In the genomic region with DNA sequence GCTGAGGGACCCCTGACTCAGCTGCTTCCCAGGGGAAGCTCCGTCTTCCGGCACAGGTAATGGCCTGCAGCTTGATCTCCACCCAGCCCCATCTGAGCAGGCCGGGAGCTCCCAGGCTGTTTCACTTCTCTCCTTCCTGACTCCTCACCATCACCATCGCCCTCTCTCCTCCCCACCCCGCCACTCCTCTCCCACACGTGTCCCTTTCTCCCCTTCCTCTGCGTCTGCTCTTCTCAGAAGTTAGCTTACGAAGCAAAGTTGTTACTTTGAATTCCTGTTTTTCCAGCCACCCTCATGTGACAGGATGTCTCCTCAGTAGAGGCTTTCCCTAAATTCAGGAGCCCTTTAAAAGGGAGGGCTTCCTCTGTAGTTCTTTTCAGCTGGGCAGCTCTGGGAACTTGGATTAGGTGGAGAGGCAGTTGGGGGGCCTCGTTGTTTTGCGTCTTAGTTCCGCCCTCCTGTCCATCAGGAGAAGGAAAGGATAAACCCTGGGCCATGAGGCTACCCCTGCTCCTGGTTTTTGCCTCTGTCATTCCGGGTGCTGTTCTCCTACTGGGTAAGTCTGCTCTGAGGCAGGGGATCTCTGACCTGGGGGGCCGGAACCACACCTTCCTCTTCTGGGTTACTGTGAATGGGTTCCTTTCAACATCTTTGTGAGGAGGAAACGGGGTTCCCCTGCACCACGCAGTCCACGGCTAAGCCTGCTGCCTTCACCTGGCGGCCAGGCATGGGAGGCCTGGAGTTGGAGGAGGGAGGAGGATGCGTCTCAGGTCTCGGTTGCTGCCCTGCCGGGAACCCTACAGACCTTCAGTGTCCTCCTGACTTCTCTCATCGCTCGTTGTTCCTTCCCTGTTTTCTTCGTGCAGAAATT, we compare ENCODE assay signal across 16 cellular contexts. TPM values are rescaled to one million over a fixed set of nuclear protein-coding genes. Genes with fewer than 3 reads are reported as not detected.
DNase-seq lines count a peak whose midpoint lies in the region; ATAC-seq, FAIRE-seq and TF ChIP-seq lines count a peak whose summit lies in the region.
"Had no signal": no experiment of that assay in that cellular context is flagged by ENCODE, and none has a peak within 500 bp of the region (broad histone marks: within the 10 kb centered on the region; RNA-seq: fewer than 3 reads in every experiment).

TSS of gene MRC1 (plus strand) at position 378 of the 871 bp plus-strand sequence. CDS start at position 496, 118 bp downstream.

- H3K27me3 ChIP-seq in breast epithelium (no peaks in the 10 kb centered on the region), trophoblast cell (ENCODE audit: insufficient read depth, low read length) (no peaks in the 10 kb centered on the region), vagina (no peaks in the 10 kb centered on the region)

- H3K36me3 ChIP-seq in breast epithelium, result no peaks in the 10 kb centered on the region
- no peaks in the 10 kb centered on the region for H3K36me3 ChIP-seq in kidney (ENCODE audit: control insufficient read depth in 1 of 2, insufficient read depth in 2 of 2, low read length in 2 of 2)
- H3K36me3 ChIP-seq in trophoblast cell (ENCODE audit: control insufficient read depth in 1 of 2, insufficient read depth in 2 of 2, low read length in 2 of 2), result no peaks in the 10 kb centered on the region
- H3K36me3 ChIP-seq in vagina, result no peaks in the 10 kb centered on the region

- H4K8ac ChIP-seq in trophoblast cell (ENCODE audit: low read depth, low read length), result peak within 1 kb of the TSS; percentile 57

- no peaks in the 10 kb centered on the region for H3K9me3 ChIP-seq in breast epithelium
- peaks cover 0 to 6% of the 10 kb centered on the region in 2 donors for H3K9me3 ChIP-seq in kidney (ENCODE audit: control insufficient read depth in 1 of 2, low read length in 2 of 2)
- H3K9me3 ChIP-seq in trophoblast cell (ENCODE audit: insufficient read depth, low read depth, low read length), result no peaks in the 10 kb centered on the region
- no peaks in the 10 kb centered on the region for H3K9me3 ChIP-seq in vagina
- H3K9me3 ChIP-seq: A549 had no signal

- peak within 1 kb of the TSS; percentile 58 for H3K18ac ChIP-seq in trophoblast cell (ENCODE audit: low read length)

- H3K4me3 Mint-ChIP-seq in MCF 10A (ENCODE audit: unreplicated experiment), result no peak within 1 kb of the TSS
- H3K4me3 Mint-ChIP-seq: mesothelial cell of epicardium had no signal

- H3K4me3 ChIP-seq in breast epithelium, result peak within 1 kb of the TSS; percentile 16 to 29 (median 25)
- H3K4me3 ChIP-seq in kidney (ENCODE audit: low read length in 2 of 2), result peak within 1 kb of the TSS in 1 of 2 donors; percentile 35
- no peak within 1 kb of the TSS for H3K4me3 ChIP-seq in trophoblast cell (ENCODE audit: low read depth, low read length)
- peak within 1 kb of the TSS in 1 of 2 donors; percentile 8 for H3K4me3 ChIP-seq in vagina
- H3K4me3 ChIP-seq: A549, smooth muscle cell had no signal

- H4K12ac ChIP-seq in trophoblast cell (ENCODE audit: low read depth, low read length), result peak within 1 kb of the TSS; percentile 64

- H3K27ac Mint-ChIP-seq in MCF 10A (ENCODE audit: low read depth, unreplicated experiment), result no peak within 1 kb of the TSS
- H3K27ac Mint-ChIP-seq: mesothelial cell of epicardium had no signal

- FAIRE-seq in kidney (lab: Jason Lieb, UNC), result no peak
- FAIRE-seq: A549 had no signal

- TF ChIP-seq POLR2A in breast epithelium (IDR thresholded peaks at IDR 0.05) (no peak), vagina (IDR thresholded peaks at IDR 0.05) (no peak)

- H3K23ac ChIP-seq in trophoblast cell (ENCODE audit: low read length), result no peak within 1 kb of the TSS

- intact Hi-C loops in breast epithelium (cut with DNase I; ENCODE audit: low total_unique reads) (no loop called here), MCF 10A (cut with micrococcal nuclease) (no loop called here), kidney (cut with DNase I) (no loop called here), vagina (cut with DNase I) (no loop called here)

- H3K4ac ChIP-seq in trophoblast cell (ENCODE audit: low read depth, low read length), result no peak within 1 kb of the TSS

- H3K9ac ChIP-seq in kidney (ENCODE audit: low read length in 2 of 2), result no peak within 1 kb of the TSS
- H3K9ac ChIP-seq in trophoblast cell (ENCODE audit: low read length), result no peak within 1 kb of the TSS

- H3K4me1 ChIP-seq in breast epithelium (no peaks in the 10 kb centered on the region), kidney (ENCODE audit: control insufficient read depth in 1 of 2, insufficient read depth in 1 of 2, low read depth in 1 of 2, low read length in 2 of 2) (no peaks in the 10 kb centered on the region), trophoblast cell (ENCODE audit: control insufficient read depth in 1 of 2, insufficient read depth in 2 of 2, low read length in 2 of 2) (peaks cover 4 to 5% of the 10 kb centered on the region in 2 experiments), vagina (no peaks in the 10 kb centered on the region)
- H3K4me1 ChIP-seq: A549 had no signal

- CTCF ChIA-PET in MCF 10A (lab: Yijun Ruan, JAX), result interaction anchor here (0.7 to 1.5 kb wide), 5 partner anchors 8 to 201 kb away, joined by 3 to 4 read pairs (median 3); no protein-coding TSS in a partner anchor

- H3K27ac ChIP-seq in breast epithelium (peak within 1 kb of the TSS in 1 of 2 donors; percentile 28), kidney (ENCODE audit: low read depth in 2 of 2, low read length in 2 of 2) (no peak within 1 kb of the TSS), trophoblast cell (ENCODE audit: low read depth, low read length) (no peak within 1 kb of the TSS), vagina (no peak within 1 kb of the TSS)

- H3K4me2 ChIP-seq in trophoblast cell (ENCODE audit: low read length), result no peak within 1 kb of the TSS
- H3K4me2 ChIP-seq: A549, smooth muscle cell had no signal

- no peaks in the 10 kb centered on the region for H3K79me1 ChIP-seq in trophoblast cell (ENCODE audit: low read length)

- H3K14ac ChIP-seq in trophoblast cell (ENCODE audit: low read length), result no peak within 1 kb of the TSS

- TF ChIP-seq CTCF in breast epithelium (IDR thresholded peaks at IDR 0.05) (no peak), MCF 10A (IDR thresholded peaks at IDR 0.05; ENCODE audit: unreplicated experiment) (no peak), kidney (IDR thresholded peaks at IDR 0.05; ENCODE audit: borderline replicate concordance, extremely low read depth, insufficient read depth) (no peak), vagina (IDR thresholded peaks at IDR 0.05) (no peak)

- peak within 1 kb of the TSS; percentile 17 for H2BK12ac ChIP-seq in trophoblast cell (ENCODE audit: low read length)

- no TSS peak for BruUV-seq in MCF 10A (replicated peaks; lab: Mats Ljungman, UMichigan)

- H3K36me3 Mint-ChIP-seq in MCF 10A (ENCODE audit: insufficient read depth, unreplicated experiment), result no peaks in the 10 kb centered on the region
- H3K36me3 Mint-ChIP-seq: mesothelial cell of epicardium had no signal

- H2BK5ac ChIP-seq in trophoblast cell (ENCODE audit: low read depth, low read length, poor library complexity), result no peak within 1 kb of the TSS

- H2BK120ac ChIP-seq in trophoblast cell (ENCODE audit: insufficient read depth, low read length, poor library complexity), result no peak within 1 kb of the TSS

- H2AK5ac ChIP-seq in trophoblast cell (ENCODE audit: low read length), result no peak within 1 kb of the TSS

- DNase-seq in breast epithelium (ENCODE audit: low spot score in 2 of 2) (no peak), MCF 10A (ENCODE audit: unreplicated experiment) (no peak), kidney (peak; percentile 54), trophoblast cell (no peak), vagina (ENCODE audit: extremely low spot score in 2 of 2) (no peak), NCI-H2196 (lab: John Stamatoyannopoulos, UW; ENCODE audit: unreplicated experiment) (no peak)
- DNase-seq: activated CD4-positive, alpha-beta T cell treated with anti-CD3 and anti-CD28 coated beads for 4 hours; activated effector memory CD4-positive, alpha-beta T cell treated with anti-CD3 and anti-CD28 coated beads, Interleukin-2, amount 50 U/mL, for 16 hours; foreskin fibroblast; NCI-H774 had no signal

- peaks cover 7% of the 10 kb centered on the region for H3K9me3 Mint-ChIP-seq in MCF 10A (ENCODE audit: unreplicated experiment)

- POLR2A ChIA-PET in MCF 10A (lab: Yijun Ruan, JAX), result no interaction called here

- no peak for ATAC-seq in GM18868 (IDR thresholded peaks at IDR 0.05; ENCODE audit: unreplicated experiment)
- no peak for ATAC-seq in GM21786 (IDR thresholded peaks at IDR 0.05; ENCODE audit: unreplicated experiment)
- ATAC-seq: A549 had no signal

- no peaks in the 10 kb centered on the region for H3K27me3 Mint-ChIP-seq in MCF 10A (ENCODE audit: insufficient read depth, unreplicated experiment)

- WGBS in trophoblast cell (ENCODE audit: extremely low coverage, insufficient coverage, insufficient read length), result no CpG with 5 or more reads among the region's 23 CpGs

- H2AFZ ChIP-seq in trophoblast cell (ENCODE audit: insufficient read depth, low read length, poor library complexity), result peak within 1 kb of the TSS; percentile 45

- H3K79me2 ChIP-seq in trophoblast cell (ENCODE audit: control insufficient read depth, insufficient read depth, low read length, poor library complexity), result no peaks in the 10 kb centered on the region

- H4K91ac ChIP-seq in trophoblast cell (ENCODE audit: low read depth, low read length), result peak within 1 kb of the TSS; percentile 15

- H3K4me1 Mint-ChIP-seq in MCF 10A (ENCODE audit: insufficient read depth, unreplicated experiment), result no peaks in the 10 kb centered on the region
- H3K4me1 Mint-ChIP-seq: mesothelial cell of epicardium had no signal

RNA-seq across cellular contexts. Expression of gene MRC1, which starts in this region (rescaled TPM):
- total RNA-seq in breast epithelium, result 100 to 1,000 TPM in 1 of 3 donors, 10 to 100 TPM in 2; 13.8 to 197 (median 29.3) TPM
- 0.05 TPM in 1 of 2 replicates, not detected in the other for total RNA-seq in MCF 10A (2022)
- 67.8 TPM for total RNA-seq in kidney
- 3.4 TPM for polyA plus RNA-seq in kidney (ENCODE audit: insufficient read depth, low read depth, low replicate concordance)
- polyA plus RNA-seq in trophoblast cell (2013), result 0.19 and 0.21 TPM in 2 replicates
- total RNA-seq in vagina, result 18.9 TPM
- total RNA-seq: mesothelial cell of epicardium, SK-MEL-5, smooth muscle cell had no signal
- polyA plus RNA-seq: A549, smooth muscle cell had no signal

Comparison
In these comparisons a context has a peak if more than half of its experiments do, and no peak if none do; other contexts are left out.
1. RNA of gene MRC1 (total RNA-seq): 67.8 TPM in kidney (single experiment), 13.8 to 197 TPM in breast epithelium and 18.9 TPM in vagina (single experiment); 0.05 TPM in MCF 10A; every median in the first group is over 10 times any median in the second.